10 cellular contexts compared by ENCODE assay signal in the genomic region with DNA sequence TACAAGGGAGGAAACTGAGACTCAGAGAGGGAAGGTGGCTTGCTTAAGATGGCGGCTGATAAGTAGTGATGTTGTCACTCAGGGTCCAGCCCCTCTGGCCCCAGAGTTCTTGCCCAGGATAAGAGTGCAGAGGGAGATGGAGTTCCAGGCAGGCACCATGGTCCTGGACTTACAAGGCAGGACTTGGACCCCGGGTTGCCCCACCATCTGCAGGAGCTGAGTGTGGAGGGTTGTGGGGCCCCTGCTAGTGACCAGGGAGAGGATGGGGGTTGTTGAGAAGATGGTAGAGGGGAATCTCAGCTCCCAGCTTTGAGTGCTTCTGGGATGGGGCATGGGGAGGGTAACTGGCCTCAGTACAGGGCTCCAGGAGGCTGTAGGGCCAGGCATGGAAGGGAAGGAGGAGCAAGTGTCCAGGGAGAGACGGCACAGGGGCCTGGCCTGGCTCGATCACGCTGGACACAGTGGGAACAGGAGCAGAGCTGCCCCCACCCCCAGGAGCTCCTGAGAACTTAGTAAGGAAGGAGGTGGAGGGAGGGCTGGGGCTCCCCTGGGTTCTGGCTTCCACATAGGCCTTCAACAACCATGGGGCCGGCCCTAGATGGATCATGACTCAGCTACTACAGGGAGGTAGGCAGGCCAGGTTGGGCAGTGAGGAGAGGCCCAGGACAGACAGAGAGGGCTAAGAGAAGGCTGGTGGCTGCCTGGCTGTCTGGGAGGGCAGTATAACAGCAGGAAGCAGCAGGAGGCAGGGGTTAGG. TPM values are rescaled to one million over a fixed set of nuclear protein-coding genes. Genes with fewer than 3 reads are reported as not detected.
DNase-seq lines count a peak whose midpoint lies in the region; ATAC-seq and TF ChIP-seq lines count a peak whose summit lies in the region.
"Had no signal": no experiment of that assay in that cellular context is flagged by ENCODE, and none has a peak within 500 bp of the region (broad histone marks: within the 10 kb centered on the region; RNA-seq: fewer than 3 reads in every experiment).

No MANE protein-coding gene starts in this region.

- H3K4me3 Mint-ChIP-seq in nephron = no peak overlapping the region

- no peaks in the 10 kb centered on the region for H3K27me3 Mint-ChIP-seq in nephron (ENCODE audit: low read depth)

- no peak overlapping the region for H3K4me3 ChIP-seq in choroid plexus epithelial cell (ENCODE audit: low read depth, low read length)
- H3K4me3 ChIP-seq: skin epidermis had no signal

- peaks cover 4% of the 10 kb centered on the region for H3K4me1 Mint-ChIP-seq in nephron

- TF ChIP-seq CTCF in choroid plexus epithelial cell (conservative IDR thresholded peaks at IDR 0.05; ENCODE audit: low read depth, low read length) (no peak), nephron (IDR thresholded peaks at IDR 0.05; ENCODE audit: unreplicated experiment in 3 of 3) (no peak)

- H3K27ac Mint-ChIP-seq in nephron = peak overlapping the region in 2 of 3 experiments; percentile 49 to 73

- H3K36me3 Mint-ChIP-seq in nephron (ENCODE audit: low read depth) = no peaks in the 10 kb centered on the region

- DNase-seq in GM03348 (ENCODE audit: low spot score) (peak; percentile 28), M059J (ENCODE audit: low read depth) (peak; percentile 85), choroid plexus epithelial cell (ENCODE audit: low read depth) (peak; percentile 80), NCI-H748 (lab: John Stamatoyannopoulos, UW; ENCODE audit: unreplicated experiment) (no peak), COLO829 (ENCODE audit: low spot score) (no peak), DMS79 (lab: John Stamatoyannopoulos, UW) (no peak)
- DNase-seq: DMS 273 treated with DMSO at 0.1 percent for 48 hours had no signal

- no peak for ATAC-seq in GM21390 (IDR thresholded peaks at IDR 0.05; ENCODE audit: unreplicated experiment)

- peaks cover 11% of the 10 kb centered on the region for H3K9me3 Mint-ChIP-seq in nephron

RNA-seq across cellular contexts. Expression of a gene that starts 28.2 kb away (rescaled TPM):
- 36.5 and 50.7 TPM in 2 replicates for total RNA-seq in M059J (2014; rRNA removed; shearing (Covaris generic))

Comparison
In these comparisons a context has a peak if more than half of its experiments do, and no peak if none do; other contexts are left out.
1. DNase-seq: peak in GM03348 (single experiment), M059J (single experiment) and choroid plexus epithelial cell (single experiment); none in NCI-H748 (single experiment), COLO829 (single experiment) and DMS79 (single experiment).